15 cellular contexts compared by ENCODE assay signal in genomic region chr3:127413318-127413673, GRCh38.
DNase-seq lines count a peak whose midpoint lies in the region; ATAC-seq and TF ChIP-seq lines count a peak whose summit lies in the region.
"Had no signal": no experiment of that assay in that cellular context is flagged by ENCODE, and none has a peak within 500 bp of the region (broad histone marks: within the 10 kb centered on the region; RNA-seq: fewer than 3 reads in every experiment).

No MANE protein-coding gene starts in this region.

- peak overlapping the region in 47 of 59 donors; percentile 10 to 83 (median 54) for H3K27ac ChIP-seq in dorsolateral prefrontal cortex
- H3K27ac ChIP-seq in left lung, result no peak overlapping the region
- no peak overlapping the region for H3K27ac ChIP-seq in right lobe of liver
- H3K27ac ChIP-seq: A549 had no signal

- peak in 1 of 10 donors; percentile 1 for DNase-seq in dorsolateral prefrontal cortex
- DNase-seq in left lung, result no peak
- DNase-seq in osteocyte (ENCODE audit: extremely low spot score, unreplicated experiment), result peak; percentile 62
- no peak for DNase-seq in C1 segment of cervical spinal cord (lab: John Stamatoyannopoulos, UW)
- no peak for DNase-seq in NCI-H446 treated with DMSO at 0.1 percent for 48 hours (lab: John Stamatoyannopoulos, UW)
- DNase-seq in right lobe of liver, result no peak
- no peak for DNase-seq in WTC11 (ENCODE audit: low spot score)
- DNase-seq: BE2C; Caco-2; CD8-positive, alpha-beta memory T cell; DND-41; GDM1 had no signal

- no peaks in the 10 kb centered on the region for H3K36me3 ChIP-seq in left lung
- no peaks in the 10 kb centered on the region for H3K36me3 ChIP-seq in right lobe of liver
- H3K36me3 ChIP-seq: BE2C, HAP-1 had no signal

- POLR2A ChIA-PET in WTC11 (lab: Charles Lee), result no interaction called here

- H3K9me3 ChIP-seq in left lung (no peaks in the 10 kb centered on the region), right lobe of liver (no peaks in the 10 kb centered on the region)
- H3K9me3 ChIP-seq: A549, BE2C, Caco-2, HAP-1 had no signal

- H3K27ac Mint-ChIP-seq in osteocyte (ENCODE audit: unreplicated experiment) (no peak overlapping the region), WTC11 (no peak overlapping the region)
- H3K27ac Mint-ChIP-seq: CD8-positive, alpha-beta memory T cell had no signal

- no peak for TF ChIP-seq CTCF in dorsolateral prefrontal cortex (IDR thresholded peaks at IDR 0.05 in 54 of 56, conservative IDR thresholded peaks at IDR 0.05 in 2 of 56; ENCODE audit: low read depth in 1 of 56, partially characterized antibody in 56 of 56)
- TF ChIP-seq CTCF in left lung (IDR thresholded peaks at IDR 0.05), result no peak
- no peak for TF ChIP-seq CTCF in osteocyte (IDR thresholded peaks at IDR 0.05)
- TF ChIP-seq CTCF in right lobe of liver (IDR thresholded peaks at IDR 0.05), result no peak
- no peak for TF ChIP-seq CTCF in WTC11 (IDR thresholded peaks at IDR 0.05)

- no peaks in the 10 kb centered on the region for H3K4me1 Mint-ChIP-seq in osteocyte (ENCODE audit: unreplicated experiment)
- H3K4me1 Mint-ChIP-seq in WTC11, result peaks cover 27% of the 10 kb centered on the region
- H3K4me1 Mint-ChIP-seq: CD8-positive, alpha-beta memory T cell had no signal

- CTCF ChIA-PET in WTC11 (lab: Charles Lee), result interaction anchor here (1.4 kb wide), 1 partner anchor 39 kb away, joined by 5 read pairs; no protein-coding TSS in a partner anchor

- ATAC-seq in left lung (peak; percentile 29), right lobe of liver (no peak), WTC11 (no peak)
- ATAC-seq: A549, HepG2 had no signal

- intact Hi-C loops in dorsolateral prefrontal cortex (cut with DNase I) (no loop called here), left lung (cut with DNase I) (no loop called here), right lobe of liver (cut with DNase I) (no loop called here)

- no peaks in the 10 kb centered on the region for H3K9me3 Mint-ChIP-seq in osteocyte (ENCODE audit: unreplicated experiment)
- H3K9me3 Mint-ChIP-seq in WTC11, result peaks cover 4% of the 10 kb centered on the region; the same call in 1 of the 2 replicates
- H3K9me3 Mint-ChIP-seq: CD8-positive, alpha-beta memory T cell had no signal

- H3K4me3 Mint-ChIP-seq in osteocyte (ENCODE audit: unreplicated experiment) (no peak overlapping the region), WTC11 (no peak overlapping the region)
- H3K4me3 Mint-ChIP-seq: CD8-positive, alpha-beta memory T cell had no signal

- peaks cover 54% of the 10 kb centered on the region for H3K27me3 Mint-ChIP-seq in osteocyte (ENCODE audit: unreplicated experiment)
- peaks cover 4% of the 10 kb centered on the region; the same call in 1 of the 2 replicates for H3K27me3 Mint-ChIP-seq in WTC11 (ENCODE audit: low read depth)

- H3K27me3 ChIP-seq in dorsolateral prefrontal cortex (peaks cover 0 to 11% (median 0%) of the 10 kb centered on the region in 45 donors), left lung (peaks cover 0 to 13% of the 10 kb centered on the region in 2 donors), right lobe of liver (no peaks in the 10 kb centered on the region)
- H3K27me3 ChIP-seq: BE2C had no signal

- WGBS in right lobe of liver (ENCODE audit: insufficient coverage, low coverage, low lambda C conversion rate, missing lambda C conversion rate), result 77% methylated on average over 2 of the region's 3 CpGs

- H3K36me3 Mint-ChIP-seq in osteocyte (ENCODE audit: unreplicated experiment), result no peaks in the 10 kb centered on the region
- no peaks in the 10 kb centered on the region for H3K36me3 Mint-ChIP-seq in WTC11
- H3K36me3 Mint-ChIP-seq: CD8-positive, alpha-beta memory T cell had no signal

- no peak overlapping the region for H3K4me3 ChIP-seq in dorsolateral prefrontal cortex
- no peak overlapping the region for H3K4me3 ChIP-seq in left lung
- no peak overlapping the region for H3K4me3 ChIP-seq in right lobe of liver
- H3K4me3 ChIP-seq: A549, HAP-1 had no signal

- no peak for TF ChIP-seq POLR2A in right lobe of liver (IDR thresholded peaks at IDR 0.05)

- H3K4me1 ChIP-seq in left lung, result no peaks in the 10 kb centered on the region
- no peaks in the 10 kb centered on the region for H3K4me1 ChIP-seq in right lobe of liver
- H3K4me1 ChIP-seq: A549, Caco-2 had no signal

TF ChIP-seq in WTC11, 78 proteins besides CTCF, POLR2A, EP300 and RAD21:
- no peak for TF ChIP-seq ZNF232 (CRISPR knock-in tag; IDR thresholded peaks at IDR 0.05)

Comparison
In these comparisons a context has a peak if more than half of its experiments do, and no peak if none do; other contexts are left out.
1. H3K27ac ChIP-seq: peak in dorsolateral prefrontal cortex (47 of 59); none in left lung (0 of 2) and right lobe of liver (0 of 3).